In genomic region chr2:39511219-39511785, GRCh38 we compare ENCODE assay signal across 15 cellular contexts.
DNase-seq lines count a peak whose midpoint lies in the region; ATAC-seq and TF ChIP-seq lines count a peak whose summit lies in the region.
"Had no signal": no experiment of that assay in that cellular context is flagged by ENCODE, and none has a peak within 500 bp of the region (broad histone marks: within the 10 kb centered on the region; RNA-seq: fewer than 3 reads in every experiment).

No MANE protein-coding gene starts in this region.

- peak overlapping the region in 44 of 59 donors; percentile 1 to 86 (median 68) for H3K27ac ChIP-seq in dorsolateral prefrontal cortex
- H3K27ac ChIP-seq in vagina = peak overlapping the region; percentile 66
- no peak overlapping the region for H3K27ac ChIP-seq in SJCRH30
- no peak overlapping the region for H3K27ac ChIP-seq in CD4-positive, alpha-beta T cell (ENCODE audit: low read depth, low read length)
- H3K27ac ChIP-seq: epithelial cell of prostate had no signal

- H3K4me1 ChIP-seq in vagina = peaks cover 21% of the 10 kb centered on the region
- H3K4me1 ChIP-seq in SJCRH30 = peaks cover 19% of the 10 kb centered on the region

- H3K4me3 Mint-ChIP-seq in CD4-positive, alpha-beta T cell = no peak overlapping the region
- H3K4me3 Mint-ChIP-seq: activated CD8-positive, alpha-beta T cell treated with anti-CD3 and anti-CD28 coated beads, Interleukin-2, amount 10 ng/mL, durations not matched to agents 7 days and 5 days; central memory CD8-positive, alpha-beta T cell had no signal

- intact Hi-C loops in left cardiac atrium (cut with DNase I) = no loop called here
- intact Hi-C loops in cardiac septum (cut with DNase I) = loop anchor here (5.0 kb wide), 2 partner anchors 134 to 216 kb away; no protein-coding TSS in a partner anchor
- intact Hi-C loops in dorsolateral prefrontal cortex (cut with DNase I) = loop anchor here (5.0 to 10.0 kb wide), 6 partner anchors 77 to 223 kb away; partner anchors contain the start of genes MAP4K3 (in 1 of the 2) and TMEM178A (in 1 of the 2)
- intact Hi-C loops in vagina (cut with DNase I) = no loop called here
- intact Hi-C loops in CD4-positive, alpha-beta T cell (cut with DNase I, micrococcal nuclease) = no loop called here

- H3K4me1 Mint-ChIP-seq in CD4-positive, alpha-beta T cell (ENCODE audit: low read depth) = peaks cover 5% of the 10 kb centered on the region

- DNase-seq in left cardiac atrium = peak; percentile 27
- no peak for DNase-seq in cardiac septum (ENCODE audit: low spot score)
- peak in 1 of 10 donors; percentile 26 for DNase-seq in dorsolateral prefrontal cortex
- DNase-seq in omental fat pad (ENCODE audit: low spot score) = no peak
- peak in 1 of 2 donors; percentile 84 for DNase-seq in vagina (ENCODE audit: extremely low spot score in 2 of 2)
- no peak for DNase-seq in SJCRH30
- no peak for DNase-seq in CD4-positive, alpha-beta T cell
- DNase-seq: activated CD8-positive, alpha-beta T cell treated with anti-CD3 and anti-CD28 coated beads, Interleukin-2, amount 10 ng/mL, durations not matched to agents 7 days and 5 days; AML-193; DND-41; NCI-H1105 treated with DMSO at 0.1 percent for 48 hours; NCI-H526 treated with DMSO at 0.1 percent for 48 hours had no signal

- no peak overlapping the region for H3K27ac Mint-ChIP-seq in CD4-positive, alpha-beta T cell
- H3K27ac Mint-ChIP-seq: activated CD8-positive, alpha-beta T cell treated with anti-CD3 and anti-CD28 coated beads, Interleukin-2, amount 10 ng/mL, durations not matched to agents 7 days and 5 days had no signal

- TF ChIP-seq CTCF in dorsolateral prefrontal cortex (IDR thresholded peaks at IDR 0.05 in 54 of 56, conservative IDR thresholded peaks at IDR 0.05 in 2 of 56; ENCODE audit: low read depth in 1 of 56, partially characterized antibody in 56 of 56) (no peak), omental fat pad (IDR thresholded peaks at IDR 0.05) (no peak), vagina (IDR thresholded peaks at IDR 0.05) (no peak)
- no peak for TF ChIP-seq CTCF in CD4-positive, alpha-beta T cell (IDR thresholded peaks at IDR 0.05)

- POLR2A ChIA-PET in CD4-positive, alpha-beta T cell (lab: Charles Lee) = no interaction called here

- no peaks in the 10 kb centered on the region for H3K36me3 Mint-ChIP-seq in CD4-positive, alpha-beta T cell (ENCODE audit: low read depth)

- no peaks in the 10 kb centered on the region for H3K9me3 Mint-ChIP-seq in CD4-positive, alpha-beta T cell
- H3K9me3 Mint-ChIP-seq: central memory CD8-positive, alpha-beta T cell had no signal

- CTCF ChIA-PET in CD4-positive, alpha-beta T cell (lab: Charles Lee) = interaction anchor here (1.5 kb wide), 1 partner anchor 12 kb away, joined by 3 read pairs; no protein-coding TSS in a partner anchor

- no peaks in the 10 kb centered on the region for H3K27me3 Mint-ChIP-seq in CD4-positive, alpha-beta T cell
- H3K27me3 Mint-ChIP-seq: central memory CD8-positive, alpha-beta T cell had no signal

- H3K36me3 ChIP-seq in vagina (no peaks in the 10 kb centered on the region), SJCRH30 (no peaks in the 10 kb centered on the region)

- no peak overlapping the region for H3K4me3 ChIP-seq in dorsolateral prefrontal cortex
- no peak overlapping the region for H3K4me3 ChIP-seq in vagina
- H3K4me3 ChIP-seq in SJCRH30 = no peak overlapping the region

- no peak for ATAC-seq in left cardiac atrium
- peak; percentile 10 for ATAC-seq in omental fat pad (ENCODE audit: low FRiP score)
- ATAC-seq in CD4-positive, alpha-beta T cell (ENCODE audit: poor library complexity) = no peak
- ATAC-seq in HG03139 (IDR thresholded peaks at IDR 0.05; ENCODE audit: unreplicated experiment) = no peak
- ATAC-seq: activated CD8-positive, alpha-beta T cell treated with anti-CD3 and anti-CD28 coated beads, Interleukin-2, amount 10 ng/mL, durations not matched to agents 7 days and 5 days had no signal

- H3K9me3 ChIP-seq in vagina (no peaks in the 10 kb centered on the region), SJCRH30 (replicated peaks) (no peaks in the 10 kb centered on the region)
- H3K9me3 ChIP-seq in CD4-positive, alpha-beta T cell (ENCODE audit: control insufficient read depth, low read length) = no peaks in the 10 kb centered on the region

- no peaks in the 10 kb centered on the region for H3K27me3 ChIP-seq in dorsolateral prefrontal cortex
- H3K27me3 ChIP-seq in vagina = no peaks in the 10 kb centered on the region
- no peaks in the 10 kb centered on the region for H3K27me3 ChIP-seq in SJCRH30
- H3K27me3 ChIP-seq in CD4-positive, alpha-beta T cell (ENCODE audit: control insufficient read depth, insufficient read depth, low read length) = no peaks in the 10 kb centered on the region

- TF ChIP-seq POLR2A in vagina (IDR thresholded peaks at IDR 0.05) = no peak

Comparison
In these comparisons a context has a peak if more than half of its experiments do, and no peak if none do; other contexts are left out.
1. intact Hi-C loops: an anchor here in cardiac septum (5.0 kb wide) and dorsolateral prefrontal cortex (5.0 to 10.0 kb wide); none called in left cardiac atrium, vagina and CD4-positive, alpha-beta T cell.
2. H3K27ac ChIP-seq: peak in dorsolateral prefrontal cortex (44 of 59) and vagina (single experiment); none in SJCRH30 (single experiment) and CD4-positive, alpha-beta T cell (single experiment).